ENCODE assay signal across 8 cellular contexts in the genomic region with DNA sequence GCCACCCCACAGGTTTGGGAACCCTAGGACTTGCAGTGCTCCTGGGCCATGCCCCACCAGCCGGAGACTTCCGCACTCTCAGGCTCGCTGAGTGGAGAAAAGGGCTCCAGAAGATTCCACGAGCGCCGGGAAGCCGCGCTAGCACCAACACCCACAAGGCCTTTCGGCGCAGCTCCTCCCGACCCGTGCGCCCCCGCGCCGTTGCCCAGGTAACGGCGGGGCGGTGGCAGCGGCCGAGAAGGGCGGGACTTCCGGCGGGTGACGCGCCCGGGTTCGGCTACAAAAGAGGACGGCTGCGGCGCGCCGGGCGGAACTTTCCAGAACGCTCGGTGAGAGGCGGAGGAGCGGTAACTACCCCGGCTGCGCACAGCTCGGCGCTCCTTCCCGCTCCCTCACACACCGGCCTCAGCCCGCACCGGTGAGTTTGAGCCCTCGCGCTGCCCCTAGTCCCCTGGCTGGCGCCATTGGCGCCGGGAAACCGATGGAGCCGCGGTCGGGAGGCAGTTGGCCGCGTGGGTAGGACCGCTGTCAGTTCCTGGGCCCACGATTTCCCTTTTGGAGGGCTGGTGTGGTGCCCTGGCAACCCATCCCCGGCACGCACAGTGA. TPM values are rescaled to one million over a fixed set of nuclear protein-coding genes. Genes with fewer than 3 reads are reported as not detected.
A peak's percentile ranks its signal among the peaks of the same experiment; 100 is the strongest.
DNase-seq lines count a peak whose midpoint lies in the region; ATAC-seq and TF ChIP-seq lines count a peak whose summit lies in the region.

TSS of gene DNAJA1 (plus strand) at position 308 of the 606 bp plus-strand sequence. CDS start 1,212 bp downstream, outside the sequence.

- DNase-seq in EL (peak; percentile 94), GM23338 (ENCODE audit: low spot score) (peak; percentile 94), Kasumi-1 (lab: John Stamatoyannopoulos, UW) (peak; percentile 81 to 89), RWPE1 (ENCODE audit: low spot score) (peak; percentile 97), fibroblast of peridontal ligament (ENCODE audit: extremely low read depth) (peak; percentile 88)
- DNase-seq in activated T-helper 2 cell treated with anti-CD3 and anti-CD28 coated beads, Interferon-gamma antibody, Interleukin-2, Interleukin-4, amounts not matched to agents 10 μg/mL and 5 μg/mL and 100 μg/mL, durations not matched to agents 14 hours and 24 hours and 36 hours (ENCODE audit: low spot score) = peak; percentile 93
- peak; percentile 98 for DNase-seq in stimulated activated naive CD8-positive, alpha-beta T cell treated with anti-CD3 and anti-CD28 coated beads, Interleukin-15, Interleukin-2, amounts not matched to agents 100 U/mL and 50 U/mL, for 24 hours

- peak; percentile 88 for ATAC-seq in GM23338
- ATAC-seq in stimulated activated naive CD8-positive, alpha-beta T cell treated with anti-CD3 and anti-CD28 coated beads, Interleukin-15, Interleukin-2, amounts not matched to agents 100 U/mL and 50 U/mL, for 24 hours = peak; percentile 89

- H3K9me3 Mint-ChIP-seq in GM23338 (no peaks in the 10 kb centered on the region), nephron (no peaks in the 10 kb centered on the region)
- H3K9me3 Mint-ChIP-seq in activated T-helper 2 cell treated with anti-CD3 and anti-CD28 coated beads, Interferon-gamma antibody, Interleukin-2, Interleukin-4, amounts not matched to agents 10 μg/mL and 5 μg/mL and 100 μg/mL, durations not matched to agents 14 hours and 24 hours and 36 hours = no peaks in the 10 kb centered on the region

- H4K20me1 ChIP-seq in GM23338 (replicated peaks; ENCODE audit: insufficient read depth) = peaks cover 37% of the 10 kb centered on the region

- POLR2A ChIA-PET in RWPE1 (lab: Yijun Ruan, JAX; ENCODE audit: low non-redundant PET) = interaction anchor here (0.5 to 0.8 kb wide), 4 partner anchors 19 to 1159 kb away, joined by 3 to 8 read pairs (median 4); no protein-coding TSS in a partner anchor

- peaks cover 33% of the 10 kb centered on the region for H3K4me1 Mint-ChIP-seq in GM23338
- H3K4me1 Mint-ChIP-seq in activated T-helper 2 cell treated with anti-CD3 and anti-CD28 coated beads, Interferon-gamma antibody, Interleukin-2, Interleukin-4, amounts not matched to agents 10 μg/mL and 5 μg/mL and 100 μg/mL, durations not matched to agents 14 hours and 24 hours and 36 hours (ENCODE audit: low read depth) = peaks cover 53% of the 10 kb centered on the region
- H3K4me1 Mint-ChIP-seq in nephron = peaks cover 52% of the 10 kb centered on the region

- intact Hi-C loops in activated T-helper 2 cell treated with anti-CD3 and anti-CD28 coated beads, Interferon-gamma antibody, Interleukin-2, Interleukin-4, amounts not matched to agents 10 μg/mL and 5 μg/mL and 100 μg/mL, durations not matched to agents 14 hours and 24 hours and 36 hours (cut with micrococcal nuclease) = loop anchor here (1.0 kb wide), 6 partner anchors 24 to 473 kb away; partner anchors contain the start of genes APTX, BAG1, NFX1 and SMIM27

- H3K4me1 ChIP-seq in GM23338 (ENCODE audit: insufficient read depth) = peaks cover 28% of the 10 kb centered on the region

- H3K4me2 ChIP-seq in GM23338 = peak within 1 kb of the TSS; percentile 100

- H2AFZ ChIP-seq in GM23338 = 0 out of 2 replicates have a peak within 1 kb of the TSS, but pooled peaks have one; percentile 85

- H3K9me2 ChIP-seq in GM23338 (ENCODE audit: insufficient read depth) = no peaks in the 10 kb centered on the region

- H3K4me3 ChIP-seq in GM23338 = peak within 1 kb of the TSS; percentile 94

- H3K79me2 ChIP-seq in GM23338 (replicated peaks; ENCODE audit: insufficient read depth) = peaks cover 95% of the 10 kb centered on the region

- H3K27ac Mint-ChIP-seq in GM23338 (peak within 1 kb of the TSS; percentile 98), nephron (peak within 1 kb of the TSS; percentile 97 to 98 (median 97))
- peak within 1 kb of the TSS; percentile 96 for H3K27ac Mint-ChIP-seq in activated T-helper 2 cell treated with anti-CD3 and anti-CD28 coated beads, Interferon-gamma antibody, Interleukin-2, Interleukin-4, amounts not matched to agents 10 μg/mL and 5 μg/mL and 100 μg/mL, durations not matched to agents 14 hours and 24 hours and 36 hours

- H3K27me3 ChIP-seq in GM23338 (ENCODE audit: insufficient read depth) = no peaks in the 10 kb centered on the region

- H3K27ac ChIP-seq in GM23338 (ENCODE audit: low read depth) (peak within 1 kb of the TSS; percentile 90; the same call in 1 of the 2 replicates), RWPE1 (peak within 1 kb of the TSS; percentile 93)

- peaks cover 8% of the 10 kb centered on the region for H3K27me3 Mint-ChIP-seq in GM23338 (ENCODE audit: insufficient read depth, low read depth, poor library complexity)
- H3K27me3 Mint-ChIP-seq in activated T-helper 2 cell treated with anti-CD3 and anti-CD28 coated beads, Interferon-gamma antibody, Interleukin-2, Interleukin-4, amounts not matched to agents 10 μg/mL and 5 μg/mL and 100 μg/mL, durations not matched to agents 14 hours and 24 hours and 36 hours (ENCODE audit: low read depth) = no peaks in the 10 kb centered on the region
- no peaks in the 10 kb centered on the region for H3K27me3 Mint-ChIP-seq in nephron (ENCODE audit: low read depth)

- H3K4me3 Mint-ChIP-seq in GM23338 = peak within 1 kb of the TSS; percentile 98
- H3K4me3 Mint-ChIP-seq in activated T-helper 2 cell treated with anti-CD3 and anti-CD28 coated beads, Interferon-gamma antibody, Interleukin-2, Interleukin-4, amounts not matched to agents 10 μg/mL and 5 μg/mL and 100 μg/mL, durations not matched to agents 14 hours and 24 hours and 36 hours (ENCODE audit: low read depth) = peak within 1 kb of the TSS; percentile 90
- peak within 1 kb of the TSS; percentile 98 to 99 (median 99) for H3K4me3 Mint-ChIP-seq in nephron

- no peak for TF ChIP-seq CTCF in GM23338 (conservative IDR thresholded peaks at IDR 0.05; ENCODE audit: low read depth in 2 of 2)
- no peak for TF ChIP-seq CTCF in RWPE1 (conservative IDR thresholded peaks at IDR 0.05; ENCODE audit: low read depth)
- TF ChIP-seq CTCF in nephron (IDR thresholded peaks at IDR 0.05; ENCODE audit: unreplicated experiment in 3 of 3) = no peak

- peaks cover 35% of the 10 kb centered on the region for H3K36me3 ChIP-seq in GM23338 (ENCODE audit: insufficient read depth)

- H3F3A ChIP-seq in GM23338 (replicated peaks; ENCODE audit: low read depth) = no peaks in the 10 kb centered on the region; the same call in none of the 2 replicates

- CTCF ChIA-PET in RWPE1 (lab: Yijun Ruan, JAX) = interaction anchor here (0.6 to 0.7 kb wide), 2 partner anchors 479 to 1033 kb away, joined by 3 read pairs; no protein-coding TSS in a partner anchor

- peaks cover 68% of the 10 kb centered on the region for H3K36me3 Mint-ChIP-seq in GM23338 (ENCODE audit: low read depth)
- peaks cover 68% of the 10 kb centered on the region for H3K36me3 Mint-ChIP-seq in activated T-helper 2 cell treated with anti-CD3 and anti-CD28 coated beads, Interferon-gamma antibody, Interleukin-2, Interleukin-4, amounts not matched to agents 10 μg/mL and 5 μg/mL and 100 μg/mL, durations not matched to agents 14 hours and 24 hours and 36 hours (ENCODE audit: low read depth)
- H3K36me3 Mint-ChIP-seq in nephron (ENCODE audit: low read depth) = peaks cover 45% of the 10 kb centered on the region

TF ChIP-seq in GM23338, 12 proteins besides CTCF, POLR2A, EP300 and RAD21 (continues in another document):
- no peak for TF ChIP-seq ZNF114 (CRISPR knock-in tag; IDR thresholded peaks at IDR 0.05)
- TF ChIP-seq POLR2AphosphoS5 (IDR thresholded peaks at IDR 0.05; ENCODE audit: low read depth) = peak; percentile 97
- no peak for TF ChIP-seq EZH2phosphoT487 (IDR thresholded peaks at IDR 0.05; ENCODE audit: unreplicated experiment)
- no peak for TF ChIP-seq STAT1 (IDR thresholded peaks at IDR 0.05; ENCODE audit: unreplicated experiment)
- no peak for TF ChIP-seq ZNF331 (CRISPR knock-in tag; IDR thresholded peaks at IDR 0.05; ENCODE audit: low read depth)
- TF ChIP-seq NANOG (IDR thresholded peaks at IDR 0.05; ENCODE audit: borderline replicate concordance) = no peak

RNA-seq across cellular contexts. Expression of gene DNAJA1, which starts in this region (rescaled TPM):
- total RNA-seq in GM23338 (2014; rRNA removed; shearing (Covaris generic)) = 95.4 and 102 TPM in 2 replicates
- 104 and 115 TPM in 2 replicates for polyA plus RNA-seq in GM23338 (2016; fragmentation: Nextera tagmentation; extraction: Ambion mirVana)
- 257 and 259 TPM in 2 replicates for total RNA-seq in activated T-helper 2 cell treated with anti-CD3 and anti-CD28 coated beads, Interferon-gamma antibody, Interleukin-2, Interleukin-4, amounts not matched to agents 10 μg/mL and 5 μg/mL and 100 μg/mL, durations not matched to agents 14 hours and 24 hours and 36 hours

Comparison
In these comparisons a context has a peak if more than half of its experiments do, and no peak if none do; other contexts are left out.
1. Peak in every context shown above with its lines: DNase-seq, ATAC-seq, H3K4me3 ChIP-seq and H3K27ac ChIP-seq.